In the genomic region with DNA sequence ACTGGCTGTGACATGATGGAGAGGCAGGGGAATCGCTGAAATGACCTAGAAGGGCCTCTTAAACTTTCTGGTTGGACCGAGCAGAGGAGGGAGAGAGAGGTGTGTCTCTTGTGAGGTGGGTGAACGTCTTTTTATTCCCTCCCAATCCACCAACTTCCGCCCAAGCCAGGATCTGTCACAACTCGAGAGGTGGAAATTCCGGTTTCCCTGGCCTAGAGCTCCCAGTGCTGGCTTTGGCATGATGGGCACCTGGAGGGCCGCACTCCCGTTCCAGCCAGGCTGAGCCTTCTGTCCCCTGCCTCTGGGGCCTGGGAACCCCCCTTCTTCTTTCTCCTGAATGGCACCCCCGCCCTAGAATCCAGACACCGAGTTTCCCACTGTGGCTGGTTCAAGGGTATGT, we compare ENCODE assay signal across 9 cellular contexts. TPM values are rescaled to one million over a fixed set of nuclear protein-coding genes. Genes with fewer than 3 reads are reported as not detected.
DNase-seq lines count a peak whose midpoint lies in the region; ATAC-seq, FAIRE-seq and TF ChIP-seq lines count a peak whose summit lies in the region.
"Had no signal": no experiment of that assay in that cellular context is flagged by ENCODE, and none has a peak within 500 bp of the region (broad histone marks: within the 10 kb centered on the region; RNA-seq: fewer than 3 reads in every experiment).

Gene SEMA4A (plus strand): TSS at position 224 of the 400 bp plus-strand sequence. CDS start 994 bp downstream, outside the sequence.

- DNase-seq in HFFc6 (no peak), SJCRH30 (no peak), iPS-NIHi11 (ENCODE audit: low spot score) (peak; percentile 73), small intestine (peak; percentile 40), right cardiac atrium (no peak), middle frontal gyrus (ENCODE audit: extremely low spot score, low spot score) (no peak)
- DNase-seq: Peyer's patch; stimulated activated naive CD4-positive, alpha-beta T cell had no signal

- 46 to 71% (median 49%) methylated on average over 9 to 10 of the region's 10 CpGs for WGBS in small intestine, 3 donors
- WGBS in right cardiac atrium = 86% methylated on average over 10 of the region's 10 CpGs

- no peak for FAIRE-seq in small intestine (lab: Jason Lieb, UNC)

- no peaks in the 10 kb centered on the region for H3K36me3 Mint-ChIP-seq in HFFc6 (ENCODE audit: low read depth)

- H3K4me1 ChIP-seq in SJCRH30 (peaks cover 5% of the 10 kb centered on the region; the same call in 1 of the 2 replicates), small intestine (ENCODE audit: control insufficient read depth in 2 of 2, insufficient read depth in 1 of 2, low read depth in 1 of 2, low read length in 1 of 2) (no peaks in the 10 kb centered on the region), right cardiac atrium (ENCODE audit: control insufficient read depth, insufficient read depth, low read length) (no peaks in the 10 kb centered on the region)

- H3K27me3 Mint-ChIP-seq in HFFc6 (ENCODE audit: insufficient read depth) = peaks cover 20% of the 10 kb centered on the region

- H3K4me3 ChIP-seq in SJCRH30 (peak within 1 kb of the TSS; percentile 27), small intestine (ENCODE audit: low read depth in 1 of 2, low read length in 2 of 2) (no peak within 1 kb of the TSS), right cardiac atrium (ENCODE audit: low read length) (no peak within 1 kb of the TSS)
- H3K4me3 ChIP-seq: Peyer's patch had no signal

- H3K36me3 ChIP-seq in SJCRH30 (no peaks in the 10 kb centered on the region), small intestine (ENCODE audit: control insufficient read depth in 2 of 2, insufficient read depth in 2 of 2, low read length in 2 of 2) (no peaks in the 10 kb centered on the region)
- H3K36me3 ChIP-seq: Peyer's patch had no signal

- peak within 1 kb of the TSS; percentile 10; the same call in 1 of the 2 replicates for H3K27ac Mint-ChIP-seq in HFFc6

- no peak for TF ChIP-seq CTCF in HFFc6 (IDR thresholded peaks at IDR 0.05)

- ATAC-seq in right cardiac atrium = no peak
- ATAC-seq in HG02588 (IDR thresholded peaks at IDR 0.05; ENCODE audit: unreplicated experiment) = no peak

- H3K4me3 Mint-ChIP-seq in HFFc6 = peak within 1 kb of the TSS; percentile 51

- peaks cover 1% of the 10 kb centered on the region; the same call in 1 of the 2 replicates for H3K27me3 ChIP-seq in SJCRH30
- no peaks in the 10 kb centered on the region for H3K27me3 ChIP-seq in small intestine (ENCODE audit: control insufficient read depth in 2 of 2, insufficient read depth in 2 of 2, low read length in 2 of 2)
- no peaks in the 10 kb centered on the region for H3K27me3 ChIP-seq in right cardiac atrium (ENCODE audit: control insufficient read depth, insufficient read depth)
- H3K27me3 ChIP-seq: Peyer's patch had no signal

- peaks cover 39% of the 10 kb centered on the region for H3K4me1 Mint-ChIP-seq in HFFc6 (ENCODE audit: low read depth)

- H3K9me3 Mint-ChIP-seq in HFFc6 = no peaks in the 10 kb centered on the region

- intact Hi-C loops in right cardiac atrium (cut with DNase I) = loop anchor here in 1 of 4 donors (2.0 kb wide), 1 partner anchor 65 kb away; no protein-coding TSS in a partner anchor

- H3K9me3 ChIP-seq in SJCRH30 (replicated peaks) (no peaks in the 10 kb centered on the region), small intestine (ENCODE audit: control insufficient read depth, low read depth) (no peaks in the 10 kb centered on the region), right cardiac atrium (ENCODE audit: control insufficient read depth, low read length) (no peaks in the 10 kb centered on the region)
- H3K9me3 ChIP-seq: Peyer's patch had no signal

- H3K27ac ChIP-seq in SJCRH30 (no peak within 1 kb of the TSS), small intestine (ENCODE audit: low read depth in 1 of 2, low read length in 1 of 2) (peak within 1 kb of the TSS in 1 of 2 donors; percentile 66), right cardiac atrium (ENCODE audit: low read length) (no peak within 1 kb of the TSS)

RNA-seq across cellular contexts. Expression of gene SEMA4A, which starts in this region (rescaled TPM):
- 1 to 10 TPM in 2 of 6 experiments, under 1 TPM in 4; 0.71 to 1.1 (median 0.83) TPM for total RNA-seq in HFFc6 (2021; fragmentation: NEBNext Ultra II Directional; extraction: Animal tissue kit (Norgen Biotek cat#: 25700))
- 1.2 and 2.1 TPM in 2 replicates for total RNA-seq in SJCRH30 (2014; rRNA removed; shearing (Covaris generic))
- polyA plus RNA-seq in small intestine (1 to 10 TPM in 2 of 3 donors, under 1 TPM in 1; 0.89 to 1.9 (median 1.7) TPM), right cardiac atrium (3.7 TPM)
- 1 to 10 TPM; 2.3 to 3.4 (median 2.7) TPM for total RNA-seq in right cardiac atrium

Comparison
In these comparisons a context has a peak if more than half of its experiments do, and no peak if none do; other contexts are left out.
1. DNase-seq: peak in iPS-NIHi11 (single experiment) and small intestine (single experiment); none in HFFc6 (single experiment), SJCRH30 (0 of 2), right cardiac atrium (0 of 3) and middle frontal gyrus (single experiment).